16 cellular contexts compared by ENCODE assay signal in the genomic region with DNA sequence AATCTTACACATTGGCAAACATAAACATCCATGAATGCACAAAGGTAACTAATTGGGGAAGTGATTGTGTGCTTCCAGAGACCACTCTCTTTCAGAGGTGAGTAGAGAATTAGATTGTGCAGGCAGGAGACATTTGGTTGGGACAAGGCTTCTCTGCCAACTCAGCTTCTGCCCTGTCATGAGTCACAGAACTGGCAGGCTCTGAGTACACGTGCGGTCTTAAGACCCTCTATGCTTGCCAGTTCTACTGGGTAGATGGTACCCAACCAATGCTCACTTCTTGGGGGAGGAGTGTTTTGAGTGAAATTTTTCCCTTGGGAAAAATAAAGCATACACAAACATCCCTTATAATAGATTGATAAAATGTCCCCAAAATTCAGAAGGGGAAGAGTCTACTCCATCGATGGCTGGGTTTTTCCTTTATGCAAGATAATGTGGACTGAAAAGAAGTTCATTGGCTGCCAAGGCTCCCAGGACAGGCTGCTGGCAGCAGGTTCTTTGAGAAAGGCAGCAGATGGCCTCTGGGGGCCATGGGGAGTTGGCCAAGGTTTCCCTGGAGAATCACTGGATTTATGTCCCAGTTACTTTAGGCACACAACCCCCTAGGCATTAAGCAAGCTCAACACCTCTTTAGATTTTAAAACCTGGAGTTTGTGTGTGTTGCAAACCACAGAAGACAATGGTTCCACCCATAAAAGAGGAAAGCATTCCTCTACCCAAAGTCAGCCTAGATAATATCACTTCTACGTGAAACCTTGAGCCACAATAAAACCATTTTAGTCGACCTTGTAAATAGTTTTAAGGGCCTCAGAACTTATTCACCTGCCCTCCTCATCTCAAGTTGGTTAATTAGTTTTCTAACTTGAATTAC.
"Had no signal": no experiment of that assay in that cellular context is flagged by ENCODE, and none has a peak within 500 bp of the region (broad histone marks: within the 10 kb centered on the region; RNA-seq: fewer than 3 reads in every experiment).

No MANE protein-coding gene starts in this region.

- H3K4me1 ChIP-seq: colonic mucosa, psoas muscle had no signal

- H3K27ac ChIP-seq: colonic mucosa, esophagus squamous epithelium, foreskin keratinocyte, psoas muscle had no signal

- H3K27me3 ChIP-seq: colonic mucosa, esophagus squamous epithelium, foreskin keratinocyte had no signal

- H3K36me3 ChIP-seq: colonic mucosa, esophagus squamous epithelium had no signal

- DNase-seq: activated CD4-positive, alpha-beta T cell treated with anti-CD3 and anti-CD28 coated beads for 4 hours; activated CD8-positive, alpha-beta memory T cell treated with anti-CD3 and anti-CD28 coated beads, Interleukin-2, amount 50 U/mL, for 48 hours; activated CD8-positive, alpha-beta T cell treated with anti-CD3 and anti-CD28 coated beads for 36 hours; activated naive CD8-positive, alpha-beta T cell treated with anti-CD3 and anti-CD28 coated beads, Interleukin-2, amount 10 ng/mL, durations not matched to agents 7 days and 5 days; colonic mucosa; esophagus squamous epithelium; immature natural killer cell; left cardiac atrium; occipital lobe; psoas muscle; stimulated activated CD4-positive, alpha-beta T cell treated with anti-CD3 and anti-CD28 coated beads, Interleukin-12 subunit alpha, Interleukin-12 subunit beta, amount 100 ng/mL, for 4 hours; stimulated activated naive CD4-positive, alpha-beta T cell treated with Interleukin-2 at 50 U/mL for 16 hours; T1000 had no signal

- H3K9me3 ChIP-seq: colonic mucosa, esophagus squamous epithelium, psoas muscle had no signal

- H3K4me3 ChIP-seq: colonic mucosa, esophagus squamous epithelium, psoas muscle had no signal

- ATAC-seq: activated CD8-positive, alpha-beta T cell treated with anti-CD3 and anti-CD28 coated beads for 36 hours; foreskin keratinocyte; left cardiac atrium; natural killer cell treated with Interleukin-12 subunit alpha and Interleukin-12 subunit beta and Interleukin-15 and Interleukin-18, amount 100 ng/mL, for 72 hours; psoas muscle; sciatic nerve had no signal
